Comparison of ENCODE assay signal across 8 cellular contexts in genomic region chr19:8654591-8655339, GRCh38. TPM values are rescaled to one million over a fixed set of nuclear protein-coding genes. Genes with fewer than 3 reads are reported as not detected.
DNase-seq lines count a peak whose midpoint lies in the region; ATAC-seq, FAIRE-seq and TF ChIP-seq lines count a peak whose summit lies in the region.

No MANE protein-coding gene starts in this region.

- H3K27me3 ChIP-seq in MG63, result peaks cover 19% of the 10 kb centered on the region

- no peaks in the 10 kb centered on the region for H3K9me3 ChIP-seq in MG63

- peak; percentile 66 for FAIRE-seq in G401.6 (lab: Jason Lieb, UNC)

- no peak overlapping the region for H3K4me3 ChIP-seq in MG63
- H3K4me3 ChIP-seq in WI38 (ENCODE audit: low read depth, low read length), result no peak overlapping the region

- H3K36me3 ChIP-seq in MG63, result no peaks in the 10 kb centered on the region

- in situ Hi-C loops in T47D (cut with HindIII; ENCODE audit: low pct_unique_long_range_greater_than_20kb, low sequenced_read_pairs), result no loop called here

- ATAC-seq in GM19397 (IDR thresholded peaks at IDR 0.05; ENCODE audit: unreplicated experiment), result no peak

- DNase-seq in MG63 (peak; percentile 58), T47D (ENCODE audit: low read depth in 1 of 2, low spot score in 1 of 2) (peak; percentile 45 to 54), kidney tubule cell (ENCODE audit: low spot score) (peak; percentile 50), pons (ENCODE audit: low spot score) (no peak)
- DNase-seq in stimulated activated CD4-positive, alpha-beta T cell treated with anti-CD3 and anti-CD28 coated beads, Interleukin-4, amount 100 ng/mL, for 48 hours (ENCODE audit: low read depth in 2 of 2), result peak; percentile 43 to 57

- TF ChIP-seq CTCF in WI38 (IDR thresholded peaks at IDR 0.05; ENCODE audit: low read depth, low read length), result peak; percentile 99

RNA-seq across cellular contexts. Expression of gene NFILZ, which starts 24.3 kb away (rescaled TPM):
- not detected in 2 replicates for total RNA-seq in MG63 (2014; rRNA removed; shearing (Covaris generic); ENCODE audit: low replicate concordance)

RNA-seq across cellular contexts. Expression of gene ACTL9, which starts 43.8 kb away (rescaled TPM):
- not detected in 2 replicates for total RNA-seq in MG63 (2014; rRNA removed; shearing (Covaris generic); ENCODE audit: low replicate concordance)

RNA-seq across cellular contexts. Expression of gene ADAMTS10, which starts 44.2 kb away (rescaled TPM):
- total RNA-seq in MG63 (2014; rRNA removed; shearing (Covaris generic); ENCODE audit: low replicate concordance), result 4.7 and 17.0 TPM in 2 replicates
